Comparison of ENCODE assay signal across 8 cellular contexts in the genomic region with DNA sequence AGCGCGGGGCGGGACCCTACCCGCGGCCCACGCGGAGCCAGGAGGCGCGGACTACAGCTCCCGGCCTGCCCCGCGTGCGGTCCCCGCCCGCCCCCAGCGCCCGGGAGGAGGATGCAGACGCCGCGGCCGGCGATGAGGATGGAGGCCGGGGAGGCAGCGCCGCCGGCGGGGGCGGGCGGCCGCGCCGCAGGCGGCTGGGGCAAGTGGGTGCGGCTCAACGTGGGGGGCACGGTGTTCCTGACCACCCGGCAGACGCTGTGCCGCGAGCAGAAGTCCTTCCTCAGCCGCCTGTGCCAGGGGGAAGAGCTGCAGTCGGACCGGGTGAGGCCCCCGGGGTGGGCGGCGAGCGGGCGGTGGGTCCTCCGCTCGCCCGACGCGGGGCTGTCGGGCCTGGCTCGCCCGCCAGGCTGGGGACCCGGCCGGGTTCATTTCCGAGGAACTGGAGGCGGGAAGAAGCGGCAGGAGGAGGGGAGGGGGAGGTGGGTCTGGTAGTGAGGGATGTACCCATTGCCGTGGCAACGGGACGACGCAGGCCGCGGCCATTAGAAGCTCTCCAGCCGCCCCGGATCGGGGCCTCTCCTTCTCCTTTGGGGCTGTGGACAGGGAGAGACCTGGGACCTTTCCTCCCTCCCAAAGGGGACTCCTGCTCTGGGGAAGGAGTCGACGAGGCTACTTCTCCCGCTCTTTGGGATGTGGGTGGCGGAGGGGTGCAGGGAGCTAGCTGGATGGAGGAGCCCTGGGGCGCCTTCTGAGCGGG. TPM values are rescaled to one million over a fixed set of nuclear protein-coding genes. Genes with fewer than 3 reads are reported as not detected.
DNase-seq lines count a peak whose midpoint lies in the region; ATAC-seq and TF ChIP-seq lines count a peak whose summit lies in the region.

A gene with protein sequence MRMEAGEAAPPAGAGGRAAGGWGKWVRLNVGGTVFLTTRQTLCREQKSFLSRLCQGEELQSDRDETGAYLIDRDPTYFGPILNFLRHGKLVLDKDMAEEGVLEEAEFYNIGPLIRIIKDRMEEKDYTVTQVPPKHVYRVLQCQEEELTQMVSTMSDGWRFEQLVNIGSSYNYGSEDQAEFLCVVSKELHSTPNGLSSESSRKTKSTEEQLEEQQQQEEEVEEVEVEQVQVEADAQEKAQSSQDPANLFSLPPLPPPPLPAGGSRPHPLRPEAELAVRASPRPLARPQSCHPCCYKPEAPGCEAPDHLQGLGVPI (plus strand): TSS at position 114 of the 757 bp plus-strand sequence. CDS start 19 bp downstream, at position 133.

- no peaks in the 10 kb centered on the region for H3K27me3 ChIP-seq in GM23248 (replicated peaks; ENCODE audit: insufficient read depth)
- peaks cover 0 to 16% of the 10 kb centered on the region in 2 donors for H3K27me3 ChIP-seq in left lung

- H2AFZ ChIP-seq in GM23248: peak within 1 kb of the TSS; percentile 79

- peaks cover 2% of the 10 kb centered on the region; the same call in 1 of the 2 replicates for H3K36me3 ChIP-seq in GM23248 (ENCODE audit: low read depth)
- H3K36me3 ChIP-seq in left lung: peaks cover 0 to 6% of the 10 kb centered on the region in 2 donors

- H3K9me2 ChIP-seq in GM23248 (ENCODE audit: insufficient read depth): no peaks in the 10 kb centered on the region

- no peaks in the 10 kb centered on the region for H3K9me3 ChIP-seq in GM23248 (ENCODE audit: low read depth)
- no peaks in the 10 kb centered on the region for H3K9me3 ChIP-seq in left lung

- peak within 1 kb of the TSS; percentile 90 for H3K4me3 Mint-ChIP-seq in activated CD4-positive, alpha-beta T cell treated with anti-CD3 and anti-CD28 coated beads, Interleukin-2, amount 10 ng/mL, durations not matched to agents 24 days and 14 days

- peak within 1 kb of the TSS; percentile 75 for H3K4me2 ChIP-seq in GM23248 (ENCODE audit: unreplicated experiment)

- DNase-seq in Caki2 (ENCODE audit: low read depth): peak; percentile 52
- peak; percentile 94 for DNase-seq in GM23248
- DNase-seq in NCI-H1105 treated with DMSO at 0.1 percent for 48 hours (lab: John Stamatoyannopoulos, UW): peak; percentile 55
- peak; percentile 95 for DNase-seq in activated CD4-positive, alpha-beta T cell treated with anti-CD3 and anti-CD28 coated beads, Interleukin-2, amount 10 ng/mL, durations not matched to agents 24 days and 14 days
- peak; percentile 35 for DNase-seq in dedifferentiated amniotic fluid mesenchymal stem cell (ENCODE audit: extremely low spot score)
- peak; percentile 79 to 93 for DNase-seq in left lung
- DNase-seq in stimulated activated CD4-positive, alpha-beta T cell treated with anti-CD3 and anti-CD28 coated beads, Interleukin-2, amount 100 ng/mL, for 24 hours: peak; percentile 77 to 86

- intact Hi-C loops in activated CD4-positive, alpha-beta T cell treated with anti-CD3 and anti-CD28 coated beads, Interleukin-2, amount 10 ng/mL, durations not matched to agents 24 days and 14 days (cut with micrococcal nuclease): no loop called here
- intact Hi-C loops in left lung (cut with DNase I): no loop called here

- H3K36me3 Mint-ChIP-seq in activated CD4-positive, alpha-beta T cell treated with anti-CD3 and anti-CD28 coated beads, Interleukin-2, amount 10 ng/mL, durations not matched to agents 24 days and 14 days (ENCODE audit: low read depth): peaks cover 18% of the 10 kb centered on the region

- H3K4me3 ChIP-seq in GM23248 (peak within 1 kb of the TSS; percentile 75), left lung (peak within 1 kb of the TSS; percentile 61 to 67)

- WGBS in GM23248 (ENCODE audit: low coverage in 1 of 2, low lambda C conversion rate in 2 of 2, missing lambda C conversion rate in 2 of 2), 2 experiments: 1 to 8% methylated on average over 19 to 49 of the region's 76 CpGs

- peak; percentile 94 for ATAC-seq in left lung
- no peak for ATAC-seq in GM19023 (IDR thresholded peaks at IDR 0.05; ENCODE audit: unreplicated experiment)

- no peaks in the 10 kb centered on the region for H3K9me3 Mint-ChIP-seq in activated CD4-positive, alpha-beta T cell treated with anti-CD3 and anti-CD28 coated beads, Interleukin-2, amount 10 ng/mL, durations not matched to agents 24 days and 14 days

- H3K27me3 Mint-ChIP-seq in activated CD4-positive, alpha-beta T cell treated with anti-CD3 and anti-CD28 coated beads, Interleukin-2, amount 10 ng/mL, durations not matched to agents 24 days and 14 days: no peaks in the 10 kb centered on the region

- peak within 1 kb of the TSS; percentile 78 for H3K27ac Mint-ChIP-seq in activated CD4-positive, alpha-beta T cell treated with anti-CD3 and anti-CD28 coated beads, Interleukin-2, amount 10 ng/mL, durations not matched to agents 24 days and 14 days

- peak within 1 kb of the TSS; percentile 78 for H3K9ac ChIP-seq in GM23248

- H3K79me2 ChIP-seq in GM23248 (ENCODE audit: insufficient read depth): no peaks in the 10 kb centered on the region

- no peak for TF ChIP-seq CTCF in left lung (IDR thresholded peaks at IDR 0.05)

- peaks cover 17% of the 10 kb centered on the region for H3K4me1 ChIP-seq in GM23248 (ENCODE audit: insufficient read depth)
- peaks cover 7 to 25% of the 10 kb centered on the region in 2 donors for H3K4me1 ChIP-seq in left lung

- no peaks in the 10 kb centered on the region for H4K20me1 ChIP-seq in GM23248 (ENCODE audit: insufficient read depth)

- in situ Hi-C loops in Caki2 (cut with HindIII; ENCODE audit: low pct_unique_long_range_greater_than_20kb, low sequenced_read_pairs): loop anchor here (10.0 kb wide), 1 partner anchor 133 kb away; a partner anchor contains a TSS
- in situ Hi-C loops in GM23248 (cut with MboI): no loop called here

- peaks cover 7% of the 10 kb centered on the region; the same call in 1 of the 2 replicates for H3F3A ChIP-seq in GM23248 (ENCODE audit: insufficient read depth)

- peaks cover 12% of the 10 kb centered on the region for H3K4me1 Mint-ChIP-seq in activated CD4-positive, alpha-beta T cell treated with anti-CD3 and anti-CD28 coated beads, Interleukin-2, amount 10 ng/mL, durations not matched to agents 24 days and 14 days

- H3K27ac ChIP-seq in GM23248 (no peak within 1 kb of the TSS), left lung (peak within 1 kb of the TSS in 1 of 2 donors; percentile 60)

RNA-seq across cellular contexts. Expression of the gene that starts here (rescaled TPM):
- 29.0 and 38.0 TPM in 2 replicates for total RNA-seq in Caki2 (2014; rRNA removed; shearing (Covaris generic); ENCODE audit: low replicate concordance)
- 54.8 and 59.6 TPM in 2 replicates for total RNA-seq in GM23248 (2014; rRNA removed; shearing (Covaris generic))
- polyA plus RNA-seq in GM23248 (2016; fragmentation: Nextera tagmentation; extraction: Ambion mirVana): 41.6 and 45.7 TPM in 2 replicates
- total RNA-seq in activated CD4-positive, alpha-beta T cell treated with anti-CD3 and anti-CD28 coated beads, Interleukin-2, amount 10 ng/mL, durations not matched to agents 24 days and 14 days: 63.2 and 66.5 TPM in 2 replicates
- total RNA-seq in left lung: 10 to 100 TPM; 20.5 to 22.2 TPM

Comparison
In these comparisons a context has a peak if more than half of its experiments do, and no peak if none do; other contexts are left out.
1. DNase-seq: peak in every context shown above with its lines; median percentile 95 in activated CD4-positive, alpha-beta T cell treated with anti-CD3 and anti-CD28 coated beads, Interleukin-2, amount 10 ng/mL, durations not matched to agents 24 days and 14 days; 94 in GM23248; 86 in left lung; 82 in stimulated activated CD4-positive, alpha-beta T cell treated with anti-CD3 and anti-CD28 coated beads, Interleukin-2, amount 100 ng/mL, for 24 hours; 55 in NCI-H1105 treated with DMSO at 0.1 percent for 48 hours; 52 in Caki2; 35 in dedifferentiated amniotic fluid mesenchymal stem cell.